30 cellular contexts compared by ENCODE assay signal in genomic region chr1:87949711-87950110, GRCh38.
"Had no signal": no experiment of that assay in that cellular context is flagged by ENCODE, and none has a peak within 500 bp of the region (broad histone marks: within the 10 kb centered on the region; RNA-seq: fewer than 3 reads in every experiment).

No MANE protein-coding gene starts in this region.

- ATAC-seq: activated CD4-positive, alpha-beta T cell treated with anti-CD3 and anti-CD28 coated beads for 36 hours; activated CD4-positive, CD25-positive, alpha-beta regulatory T cell treated with anti-CD3 and anti-CD28 coated beads, Interleukin-2, amount 50 U/mL, for 24 hours; activated CD8-positive, alpha-beta memory T cell treated with anti-CD3 and anti-CD28 coated beads, Interleukin-2, amount 10 ng/mL, durations not matched to agents 7 days and 5 days; activated CD8-positive, alpha-beta T cell treated with anti-CD3 and anti-CD28 coated beads, Interleukin-2, amount 10 ng/mL, durations not matched to agents 7 days and 5 days; activated naive CD8-positive, alpha-beta T cell treated with anti-CD3 and anti-CD28 coated beads, Interleukin-2, amount 50 U/mL, for 24 hours; WTC11 had no signal

- DNase-seq: activated CD4-positive, alpha-beta memory T cell treated with anti-CD3 and anti-CD28 coated beads, Interleukin-2, amount 10 ng/mL, durations not matched to agents 7 days and 5 days; activated CD4-positive, alpha-beta T cell treated with anti-CD3 and anti-CD28 coated beads for 1 hour; activated CD4-positive, alpha-beta T cell treated with anti-CD3 and anti-CD28 coated beads for 36 hours; activated CD4-positive, alpha-beta T cell treated with anti-CD3 and anti-CD28 coated beads for 48 hours; activated CD4-positive, alpha-beta T cell treated with anti-CD3 and anti-CD28 coated beads, Interleukin-2, amount 10 ng/mL, durations not matched to agents 7 days and 5 days; activated CD4-positive, alpha-beta T cell treated with anti-CD3 and anti-CD28 coated beads, Interleukin-2, amount 50 U/mL, for 48 hours; activated CD4-positive, CD25-positive, alpha-beta regulatory T cell; activated CD8-positive, alpha-beta memory T cell treated with anti-CD3 and anti-CD28 coated beads for 24 hours; activated CD8-positive, alpha-beta memory T cell treated with anti-CD3 and anti-CD28 coated beads, Interleukin-2, amount 10 ng/mL, durations not matched to agents 7 days and 5 days; activated CD8-positive, alpha-beta memory T cell treated with anti-CD3 and anti-CD28 coated beads, Interleukin-2, amount 50 U/mL, for 48 hours; activated CD8-positive, alpha-beta T cell treated with anti-CD3 and anti-CD28 coated beads, Interleukin-2, amount 10 ng/mL, durations not matched to agents 7 days and 5 days; activated effector memory CD4-positive, alpha-beta T cell treated with Interleukin-2 at 50 U/mL for 16 hours; activated gamma-delta T cell; activated naive CD4-positive, alpha-beta T cell treated with anti-CD3 and anti-CD28 coated beads, Interleukin-2, amount 10 ng/mL, durations not matched to agents 7 days and 5 days; activated naive CD4-positive, alpha-beta T cell treated with Interleukin-2 at 50 U/mL for 16 hours; activated naive CD8-positive, alpha-beta T cell treated with anti-CD3 and anti-CD28 coated beads, Interleukin-2, amount 10 ng/mL, durations not matched to agents 7 days and 5 days; activated naive CD8-positive, alpha-beta T cell treated with anti-CD3 and anti-CD28 coated beads, Interleukin-2, amount 50 U/mL, for 24 hours; activated T-cell treated with anti-CD3 and anti-CD28 coated beads, Interleukin-2, amount 50 U/mL, for 24 hours; activated T-cell treated with anti-CD3 and anti-CD28 coated beads, Interleukin-2, amount 50 U/mL, for 48 hours; cerebellar nuclear complex; T-helper 1 cell; T-helper 2 cell; T-helper 9 cell had no signal

- H3K4me3 ChIP-seq: ascending aorta, cardiac muscle cell had no signal

- H3K27ac ChIP-seq: ascending aorta, cardiac muscle cell, VCaP had no signal

- FAIRE-seq: bronchial epithelial cell, TTC549 had no signal
